ENCODE assay signal across 1 cellular context in the genomic region with DNA sequence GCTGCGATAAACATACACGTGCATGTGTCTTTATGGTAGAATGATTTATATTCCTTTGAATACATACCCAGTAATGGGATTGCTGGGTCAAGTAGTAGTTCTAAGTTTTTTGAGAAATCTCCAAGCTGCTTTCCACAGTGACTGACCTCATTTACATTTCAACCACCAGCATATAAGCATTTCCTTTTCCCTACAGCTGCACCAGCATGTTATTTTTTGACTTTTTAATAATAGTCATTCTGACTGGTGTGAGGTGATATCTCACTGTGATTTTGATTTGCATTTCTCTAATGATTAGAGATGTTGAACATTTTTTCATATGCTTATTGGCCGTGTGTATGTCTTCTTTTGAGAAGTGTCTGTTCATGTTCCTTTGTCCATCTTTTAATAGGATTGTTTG.
TF ChIP-seq lines count a peak whose summit lies in the region.

No MANE protein-coding gene starts in this region.

TF ChIP-seq in GM12878, 131 proteins besides CTCF, POLR2A, EP300 and RAD21 (continued from another document):
- no peak for TF ChIP-seq PRDM15 (CRISPR knock-in tag; IDR thresholded peaks at IDR 0.05)
